ENCODE assay signal across 2 cellular contexts in the genomic region with DNA sequence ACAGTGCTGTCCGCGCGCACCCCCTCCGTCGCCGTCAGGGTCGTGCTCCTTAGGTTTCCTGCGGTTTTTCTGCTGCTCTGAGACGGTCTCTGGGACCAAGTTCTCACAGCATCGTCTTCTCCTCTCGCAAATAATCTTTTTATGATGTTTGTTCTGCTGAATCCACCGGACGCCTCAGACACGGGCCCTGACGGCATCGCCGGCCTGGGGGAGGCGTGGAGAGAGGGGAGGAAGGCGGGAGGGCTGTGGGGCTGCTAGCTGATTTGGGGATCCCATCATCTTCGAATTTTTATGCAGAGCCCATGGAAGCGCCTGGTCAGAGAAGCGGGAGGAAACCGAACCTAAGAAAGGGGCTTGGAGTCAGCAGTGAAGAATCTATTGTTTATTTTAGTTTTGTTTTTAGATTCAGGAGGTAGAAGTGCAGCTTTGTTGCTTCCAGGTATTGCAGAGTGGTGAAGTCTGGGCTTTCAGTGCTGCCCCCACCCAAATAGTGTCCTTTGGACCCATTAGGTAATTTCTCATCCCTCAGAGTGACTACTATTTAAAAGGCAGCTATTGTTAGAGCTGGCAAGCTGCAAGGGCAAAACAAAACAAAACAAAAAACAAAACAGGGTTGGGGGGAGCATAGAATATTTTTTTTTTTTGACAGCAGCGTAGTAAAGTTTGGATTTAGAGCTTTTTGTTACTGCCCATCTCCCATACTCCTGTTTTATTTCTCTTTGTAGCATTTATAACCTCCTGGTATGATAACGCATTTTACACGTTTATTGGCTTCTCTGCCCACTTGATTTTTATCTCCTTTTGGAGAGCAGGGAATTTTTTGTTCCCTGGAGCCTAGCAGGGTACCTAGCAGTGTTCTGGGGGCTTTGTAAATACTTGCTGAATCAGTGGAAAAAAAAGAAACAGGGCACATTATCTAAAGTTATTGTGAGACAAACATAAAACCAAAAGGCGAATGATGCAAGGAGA.
TF ChIP-seq lines count a peak whose summit lies in the region.

No MANE protein-coding gene starts in this region.

TF ChIP-seq in A549, 52 proteins besides CTCF, POLR2A, EP300 and RAD21:
- TF ChIP-seq PHF8 (IDR thresholded peaks at IDR 0.05; ENCODE audit: borderline replicate concordance, low read depth) (no peak), NFE2L2 (conservative IDR thresholded peaks at IDR 0.05; ENCODE audit: low read length) (no peak), MAFK (IDR thresholded peaks at IDR 0.05; ENCODE audit: partially characterized antibody) (peak; percentile 20), FOSB (CRISPR knock-in tag; IDR thresholded peaks at IDR 0.05) (no peak), HOXB13 (CRISPR knock-in tag; IDR thresholded peaks at IDR 0.05; ENCODE audit: low read depth) (no peak)

TF ChIP-seq in H1, 55 proteins besides CTCF, POLR2A, EP300 and RAD21:
- TF ChIP-seq EZH2 (IDR thresholded peaks at IDR 0.05; ENCODE audit: low read depth, low read length, severe bottlenecking) (peak; percentile 50), SUZ12 (IDR thresholded peaks at IDR 0.05; ENCODE audit: low read length) (peak; percentile 78; the same call in 1 of the 2 replicates), CHD1 (IDR thresholded peaks at IDR 0.05; ENCODE audit: low read depth, low read length) (no peak), CBX5 (IDR thresholded peaks at IDR 0.05; ENCODE audit: low read depth, low read length) (no peak), KDM4A (IDR thresholded peaks at IDR 0.05; ENCODE audit: low read depth, low read length, severe bottlenecking) (peak; percentile 55), RNF2 (IDR thresholded peaks at IDR 0.05; ENCODE audit: borderline replicate concordance, low read depth, low read length, missing control alignments, poor library complexity, severe bottlenecking) (peak; percentile 49)
